8 cellular contexts compared by ENCODE assay signal in genomic region chr14:32201196-32201815, GRCh38. TPM values are rescaled to one million over a fixed set of nuclear protein-coding genes. Genes with fewer than 3 reads are reported as not detected.
DNase-seq lines count a peak whose midpoint lies in the region; ATAC-seq and TF ChIP-seq lines count a peak whose summit lies in the region.

No MANE protein-coding gene starts in this region.

- no peak for TF ChIP-seq RAD21 in neural cell (conservative IDR thresholded peaks at IDR 0.05)

- H3K9me2 ChIP-seq in PC-9 (ENCODE audit: insufficient read depth) (no peaks in the 10 kb centered on the region), neural cell (ENCODE audit: insufficient read depth, low read length) (no peaks in the 10 kb centered on the region)

- H3K4me1 ChIP-seq in HUES64 (ENCODE audit: insufficient read depth, low read length) (0 out of 2 replicates have a peak, but pooled peaks cover 3% of the 10 kb centered on the region), PC-9 (replicated peaks; ENCODE audit: insufficient read depth) (peaks cover 13% of the 10 kb centered on the region; the same call in 1 of the 2 replicates)

- H3K4me3 ChIP-seq in HUES64 (ENCODE audit: low read length) = peak overlapping the region; percentile 94
- H3K4me3 ChIP-seq in PC-9 = peak overlapping the region; percentile 88
- H3K4me3 ChIP-seq in fibroblast of villous mesenchyme (ENCODE audit: low read depth, low read length) = peak overlapping the region; percentile 77
- peak overlapping the region; percentile 90 for H3K4me3 ChIP-seq in neural cell (ENCODE audit: low read length)

- under 1% methylated on average over 46 of the region's 46 CpGs for WGBS in HUES64

- H3K27ac ChIP-seq in HUES64 (ENCODE audit: low read depth, low read length) = peak overlapping the region; percentile 72
- H3K27ac ChIP-seq in PC-9 = peak overlapping the region; percentile 60
- H3K27ac ChIP-seq in neural cell (ENCODE audit: low read length) = peak overlapping the region; percentile 83

- no peak for TF ChIP-seq CTCF in PC-9 (conservative IDR thresholded peaks at IDR 0.05)
- TF ChIP-seq CTCF in fibroblast of villous mesenchyme (IDR thresholded peaks at IDR 0.05; ENCODE audit: insufficient read depth, low read depth, low read length) = no peak
- TF ChIP-seq CTCF in neural cell (IDR thresholded peaks at IDR 0.05; ENCODE audit: poor library complexity, severe bottlenecking) = peak; percentile 18

- CTCF ChIA-PET in PC-9 (lab: Charles Lee) = no interaction called here

- H4K20me1 ChIP-seq in PC-9 (ENCODE audit: insufficient read depth) (no peaks in the 10 kb centered on the region), neural cell (ENCODE audit: insufficient read depth) (no peaks in the 10 kb centered on the region)

- peak overlapping the region; percentile 100 for H3K27ac Mint-ChIP-seq in stimulated activated naive CD8-positive, alpha-beta T cell treated with anti-CD3 and anti-CD28 coated beads, Interleukin-15, amount 100 ng/mL, for 72 hours

- peak; percentile 52 for ATAC-seq in GM21447 (IDR thresholded peaks at IDR 0.05; ENCODE audit: unreplicated experiment)
- ATAC-seq in stimulated activated naive CD8-positive, alpha-beta T cell treated with anti-CD3 and anti-CD28 coated beads, Interleukin-15, amount 100 ng/mL, for 72 hours = peak; percentile 69

- H3K9me3 ChIP-seq in HUES64 (ENCODE audit: insufficient read depth, low read depth, low read length) (no peaks in the 10 kb centered on the region), PC-9 (ENCODE audit: insufficient read depth, low read depth) (no peaks in the 10 kb centered on the region), neural cell (ENCODE audit: low read length) (no peaks in the 10 kb centered on the region)

- H3K4me2 ChIP-seq in PC-9 (peak overlapping the region; percentile 87), neural cell (ENCODE audit: low read length) (peak overlapping the region; percentile 49)

- H2AFZ ChIP-seq in PC-9 (peak overlapping the region; percentile 99), neural cell (ENCODE audit: low read depth, low read length) (peak overlapping the region; percentile 75)

- H3K4me1 Mint-ChIP-seq in stimulated activated naive CD8-positive, alpha-beta T cell treated with anti-CD3 and anti-CD28 coated beads, Interleukin-15, amount 100 ng/mL, for 72 hours = peaks cover 33% of the 10 kb centered on the region

- H3F3A ChIP-seq in PC-9 (ENCODE audit: insufficient read depth, low read depth) (peaks cover 14% of the 10 kb centered on the region; the same call in 1 of the 2 replicates), neural cell (ENCODE audit: insufficient read depth, low read length, poor library complexity, severe bottlenecking) (peaks cover 8% of the 10 kb centered on the region)

- H3K9ac ChIP-seq in HUES64 (ENCODE audit: low read depth, low read length) (peak overlapping the region; percentile 73), neural cell (ENCODE audit: low read length) (peak overlapping the region; percentile 77)

- POLR2A ChIA-PET in PC-9 (lab: Charles Lee; ENCODE audit: unreplicated experiment) = no interaction called here

- H3K27me3 Mint-ChIP-seq in stimulated activated naive CD8-positive, alpha-beta T cell treated with anti-CD3 and anti-CD28 coated beads, Interleukin-15, amount 100 ng/mL, for 72 hours = no peaks in the 10 kb centered on the region

- peak overlapping the region; percentile 86 to 97 for H3K4me3 Mint-ChIP-seq in stimulated activated naive CD8-positive, alpha-beta T cell treated with anti-CD3 and anti-CD28 coated beads, Interleukin-15, amount 100 ng/mL, for 72 hours

- H3K27me3 ChIP-seq in HUES64 (ENCODE audit: insufficient read depth, low read length) = peaks cover 25% of the 10 kb centered on the region; the same call in 1 of the 2 replicates
- H3K27me3 ChIP-seq in PC-9 (ENCODE audit: insufficient read depth, low read depth) = no peaks in the 10 kb centered on the region
- no peaks in the 10 kb centered on the region for H3K27me3 ChIP-seq in neural cell (ENCODE audit: insufficient read depth, low read depth, low read length)

- H3K36me3 ChIP-seq in HUES64 (ENCODE audit: insufficient read depth, low read length) (no peaks in the 10 kb centered on the region), PC-9 (ENCODE audit: low read depth) (no peaks in the 10 kb centered on the region), neural cell (ENCODE audit: insufficient read depth, low read length) (no peaks in the 10 kb centered on the region)

- DNase-seq in COLO668 (lab: John Stamatoyannopoulos, UW; ENCODE audit: unreplicated experiment) = peak; percentile 98
- DNase-seq in PC-9 = peak in 1 of 2 experiments; percentile 88
- DNase-seq in activated T-helper 9 cell treated with anti-CD3 and anti-CD28 coated beads, Interleukin-2, amount 50 U/mL, for 16 hours (ENCODE audit: low read depth) = peak; percentile 71
- peak; percentile 54 for DNase-seq in fibroblast of villous mesenchyme (ENCODE audit: low read depth)
- peak; percentile 84 to 88 for DNase-seq in stimulated activated naive CD8-positive, alpha-beta T cell treated with anti-CD3 and anti-CD28 coated beads, Interleukin-15, amount 100 ng/mL, for 72 hours

- H3K9me3 Mint-ChIP-seq in stimulated activated naive CD8-positive, alpha-beta T cell treated with anti-CD3 and anti-CD28 coated beads, Interleukin-15, amount 100 ng/mL, for 72 hours = no peaks in the 10 kb centered on the region

- BruUV-seq in PC-9 (replicated peaks; lab: Mats Ljungman, UMichigan) = no TSS peak

- TF ChIP-seq EP300 in neural cell (conservative IDR thresholded peaks at IDR 0.05; ENCODE audit: poor library complexity, severe bottlenecking) = no peak

- no peaks in the 10 kb centered on the region for H3K79me2 ChIP-seq in PC-9 (ENCODE audit: low read depth)
- no peaks in the 10 kb centered on the region for H3K79me2 ChIP-seq in neural cell (replicated peaks; ENCODE audit: insufficient read depth, low read length)

- intact Hi-C loops in PC-9 (cut with micrococcal nuclease; ENCODE audit: unreplicated experiment) = no loop called here

TF ChIP-seq in neural cell, 6 proteins besides CTCF, POLR2A, EP300 and RAD21:
- TF ChIP-seq TAF1 (IDR thresholded peaks at IDR 0.05; ENCODE audit: low read depth) (no peak), EZH2 (IDR thresholded peaks at IDR 0.05; ENCODE audit: borderline replicate concordance, insufficient read depth, low read length, poor library complexity, severe bottlenecking) (no peak), POLR2AphosphoS5 (IDR thresholded peaks at IDR 0.05) (no peak), MXI1 (conservative IDR thresholded peaks at IDR 0.05; ENCODE audit: poor library complexity, severe bottlenecking) (peak; percentile 67), REST (IDR thresholded peaks at IDR 0.05; ENCODE audit: borderline replicate concordance) (no peak), SMC3 (conservative IDR thresholded peaks at IDR 0.05; ENCODE audit: poor library complexity) (peak; percentile 22)

RNA-seq across cellular contexts. Expression of gene RNU6-7, which starts 0.5 kb away (rescaled TPM):
- polyA plus RNA-seq in HUES64 (2013, experiment 1 of 2) = under 0.01 TPM
- polyA plus RNA-seq in HUES64 (2013, experiment 2 of 2) = under 0.01 TPM
- total RNA-seq in PC-9 (2021) (not detected in 2 replicates), fibroblast of villous mesenchyme (not detected in 2 replicates)
- not detected in 2 replicates for polyA plus RNA-seq in neural cell
- polyA minus RNA-seq in neural cell = not detected in 2 replicates

RNA-seq across cellular contexts. Expression of gene RNU6-8, which starts 1.8 kb away (rescaled TPM):
- under 0.01 TPM for polyA plus RNA-seq in HUES64 (2013, experiment 1 of 2)
- under 0.01 TPM for polyA plus RNA-seq in HUES64 (2013, experiment 2 of 2)
- total RNA-seq in PC-9 (2021) (not detected in 2 replicates), fibroblast of villous mesenchyme (not detected in 2 replicates)
- polyA plus RNA-seq in neural cell = not detected in 2 replicates
- polyA minus RNA-seq in neural cell = not detected in 2 replicates
